12 cellular contexts compared by ENCODE assay signal in the genomic region with DNA sequence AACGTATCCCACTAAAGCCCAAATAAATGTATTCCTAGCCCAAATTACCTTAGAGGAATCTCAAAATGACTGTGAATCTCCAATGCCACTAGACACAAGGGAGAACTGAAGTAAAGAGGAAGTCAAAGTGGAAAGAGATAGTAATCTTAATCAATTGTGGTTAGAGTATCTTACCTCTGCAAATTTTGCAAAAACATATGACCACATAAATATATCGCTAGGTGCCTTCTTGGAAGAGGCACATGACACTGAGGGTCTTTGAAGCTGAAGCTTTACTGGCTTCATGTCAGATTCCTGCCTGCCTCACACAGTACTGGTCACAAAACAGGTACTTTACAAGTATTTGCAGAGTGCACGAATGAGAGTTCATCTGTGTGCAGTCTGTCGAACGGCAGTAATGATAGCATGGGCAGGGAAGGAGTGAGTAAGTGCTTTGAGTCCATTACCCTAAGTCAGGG.
A peak's percentile ranks its signal among the peaks of the same experiment; 100 is the strongest.
DNase-seq lines count a peak whose midpoint lies in the region; ATAC-seq and TF ChIP-seq lines count a peak whose summit lies in the region.
"Had no signal": no experiment of that assay in that cellular context is flagged by ENCODE, and none has a peak within 500 bp of the region (broad histone marks: within the 10 kb centered on the region; RNA-seq: fewer than 3 reads in every experiment).

No MANE protein-coding gene starts in this region.

- peaks cover 5% of the 10 kb centered on the region in 2 donors for H3K9me3 Mint-ChIP-seq in activated T-cell treated with anti-CD3 and anti-CD28 coated beads, Interleukin-2, amount 50 U/mL, for 72 hours
- H3K9me3 Mint-ChIP-seq in stimulated activated naive CD8-positive, alpha-beta T cell treated with anti-CD3 and anti-CD28 coated beads, Interleukin-15, amount 100 ng/mL, for 72 hours: peaks cover 12 to 15% of the 10 kb centered on the region in 2 donors
- H3K9me3 Mint-ChIP-seq in CD14-positive monocyte: peaks cover 6 to 15% (median 10%) of the 10 kb centered on the region in 7 donors

- no peaks in the 10 kb centered on the region for H3K27me3 ChIP-seq in ascending aorta
- H3K27me3 ChIP-seq: right lobe of liver had no signal

- ATAC-seq in activated T-cell treated with anti-CD3 and anti-CD28 coated beads, Interleukin-2, amount 50 U/mL, for 72 hours (replicated peaks in 1 of 2): peak; percentile 76 to 88
- peak; percentile 88 for ATAC-seq in stimulated activated naive CD8-positive, alpha-beta T cell treated with anti-CD3 and anti-CD28 coated beads, Interleukin-15, amount 100 ng/mL, for 72 hours
- ATAC-seq: PC-3 had no signal

- peaks cover 3 to 15% of the 10 kb centered on the region in 2 donors for H3K36me3 Mint-ChIP-seq in activated T-cell treated with anti-CD3 and anti-CD28 coated beads, Interleukin-2, amount 50 U/mL, for 72 hours (ENCODE audit: insufficient read depth in 2 of 2)
- H3K36me3 Mint-ChIP-seq in CD14-positive monocyte: no peaks in the 10 kb centered on the region

- H3K27ac ChIP-seq in KOPT-K1 (ENCODE audit: low read depth, low read length, poor library complexity, severe bottlenecking): peak overlapping the region; percentile 49
- H3K27ac ChIP-seq in ascending aorta: no peak overlapping the region
- H3K27ac ChIP-seq: right lobe of liver had no signal

- peaks cover 51% of the 10 kb centered on the region for H3K4me1 Mint-ChIP-seq in activated T-cell treated with anti-CD3 and anti-CD28 coated beads, Interleukin-2, amount 50 U/mL, for 72 hours (ENCODE audit: low read depth)
- H3K4me1 Mint-ChIP-seq in stimulated activated naive CD8-positive, alpha-beta T cell treated with anti-CD3 and anti-CD28 coated beads, Interleukin-15, amount 100 ng/mL, for 72 hours: peaks cover 57% of the 10 kb centered on the region
- peaks cover 40% of the 10 kb centered on the region for H3K4me1 Mint-ChIP-seq in CD14-positive monocyte

- no peak for TF ChIP-seq CTCF in CD14-positive monocyte (IDR thresholded peaks at IDR 0.05)
- no peak for TF ChIP-seq CTCF in ascending aorta (IDR thresholded peaks at IDR 0.05)

- DNase-seq in stimulated activated CD4-positive, alpha-beta T cell treated with anti-CD3 and anti-CD28 coated beads, Interleukin-15, amount 100 ng/mL, for 24 hours: peak; percentile 12
- no peak for DNase-seq in stimulated activated CD4-positive, alpha-beta T cell treated with anti-CD3 and anti-CD28 coated beads, Interleukin-2, amount 100 ng/mL, for 48 hours
- DNase-seq in activated T-cell treated with anti-CD3 and anti-CD28 coated beads, Interleukin-2, amount 50 U/mL, for 72 hours: peak; percentile 7 to 9
- peak; percentile 9 to 15 for DNase-seq in stimulated activated naive CD8-positive, alpha-beta T cell treated with anti-CD3 and anti-CD28 coated beads, Interleukin-15, amount 100 ng/mL, for 72 hours
- no peak for DNase-seq in CD14-positive monocyte (ENCODE audit: low spot score)
- DNase-seq in NCI-H187 (lab: John Stamatoyannopoulos, UW): no peak
- DNase-seq in ascending aorta (ENCODE audit: low spot score in 2 of 2): no peak
- DNase-seq: kidney glomerular epithelial cell, PC-3, right lobe of liver, substantia nigra had no signal

- peak overlapping the region; percentile 64 for H3K27ac Mint-ChIP-seq in activated T-cell treated with anti-CD3 and anti-CD28 coated beads, Interleukin-2, amount 50 U/mL, for 72 hours
- H3K27ac Mint-ChIP-seq in stimulated activated naive CD8-positive, alpha-beta T cell treated with anti-CD3 and anti-CD28 coated beads, Interleukin-15, amount 100 ng/mL, for 72 hours: peak overlapping the region in 1 of 2 donors; percentile 84
- peak overlapping the region in 1 of 7 donors; percentile 10 for H3K27ac Mint-ChIP-seq in CD14-positive monocyte

- H3K9me3 ChIP-seq in KOPT-K1 (ENCODE audit: insufficient read depth, low read length, poor library complexity, severe bottlenecking) (peaks cover 20% of the 10 kb centered on the region), ascending aorta (no peaks in the 10 kb centered on the region)
- H3K9me3 ChIP-seq: right lobe of liver had no signal

- H3K36me3 ChIP-seq in KOPT-K1 (ENCODE audit: insufficient read depth, low read length): no peaks in the 10 kb centered on the region
- H3K36me3 ChIP-seq in ascending aorta: no peaks in the 10 kb centered on the region
- H3K36me3 ChIP-seq: right lobe of liver had no signal

- no peak overlapping the region for H3K4me3 ChIP-seq in ascending aorta
- H3K4me3 ChIP-seq: right lobe of liver had no signal

- H3K4me1 ChIP-seq in ascending aorta: no peaks in the 10 kb centered on the region
- H3K4me1 ChIP-seq: right lobe of liver had no signal

- no peaks in the 10 kb centered on the region for H3K27me3 Mint-ChIP-seq in activated T-cell treated with anti-CD3 and anti-CD28 coated beads, Interleukin-2, amount 50 U/mL, for 72 hours (ENCODE audit: low read depth)
- no peaks in the 10 kb centered on the region for H3K27me3 Mint-ChIP-seq in stimulated activated naive CD8-positive, alpha-beta T cell treated with anti-CD3 and anti-CD28 coated beads, Interleukin-15, amount 100 ng/mL, for 72 hours
- peaks cover 0 to 14% (median 2%) of the 10 kb centered on the region in 3 donors for H3K27me3 Mint-ChIP-seq in CD14-positive monocyte (ENCODE audit: low read depth in 3 of 3)

- H3K4me3 Mint-ChIP-seq in activated T-cell treated with anti-CD3 and anti-CD28 coated beads, Interleukin-2, amount 50 U/mL, for 72 hours: peak overlapping the region; percentile 15 to 52
- H3K4me3 Mint-ChIP-seq in stimulated activated naive CD8-positive, alpha-beta T cell treated with anti-CD3 and anti-CD28 coated beads, Interleukin-15, amount 100 ng/mL, for 72 hours: peak overlapping the region; percentile 47 to 68
- H3K4me3 Mint-ChIP-seq in CD14-positive monocyte: no peak overlapping the region

- intact Hi-C loops in CD14-positive monocyte (cut with micrococcal nuclease): no loop called here
- intact Hi-C loops in ascending aorta (cut with DNase I): no loop called here

Comparison
In these comparisons a context has a peak if more than half of its experiments do, and no peak if none do; other contexts are left out.
1. DNase-seq: peak in stimulated activated CD4-positive, alpha-beta T cell treated with anti-CD3 and anti-CD28 coated beads, Interleukin-15, amount 100 ng/mL, for 24 hours (single experiment), activated T-cell treated with anti-CD3 and anti-CD28 coated beads, Interleukin-2, amount 50 U/mL, for 72 hours (2 of 2) and stimulated activated naive CD8-positive, alpha-beta T cell treated with anti-CD3 and anti-CD28 coated beads, Interleukin-15, amount 100 ng/mL, for 72 hours (2 of 2); none in stimulated activated CD4-positive, alpha-beta T cell treated with anti-CD3 and anti-CD28 coated beads, Interleukin-2, amount 100 ng/mL, for 48 hours (0 of 2), CD14-positive monocyte (single experiment), NCI-H187 (0 of 2) and ascending aorta (0 of 2).
2. H3K4me3 Mint-ChIP-seq: peak in activated T-cell treated with anti-CD3 and anti-CD28 coated beads, Interleukin-2, amount 50 U/mL, for 72 hours (2 of 2) and stimulated activated naive CD8-positive, alpha-beta T cell treated with anti-CD3 and anti-CD28 coated beads, Interleukin-15, amount 100 ng/mL, for 72 hours (2 of 2); none in CD14-positive monocyte (0 of 2).